In the genomic region with DNA sequence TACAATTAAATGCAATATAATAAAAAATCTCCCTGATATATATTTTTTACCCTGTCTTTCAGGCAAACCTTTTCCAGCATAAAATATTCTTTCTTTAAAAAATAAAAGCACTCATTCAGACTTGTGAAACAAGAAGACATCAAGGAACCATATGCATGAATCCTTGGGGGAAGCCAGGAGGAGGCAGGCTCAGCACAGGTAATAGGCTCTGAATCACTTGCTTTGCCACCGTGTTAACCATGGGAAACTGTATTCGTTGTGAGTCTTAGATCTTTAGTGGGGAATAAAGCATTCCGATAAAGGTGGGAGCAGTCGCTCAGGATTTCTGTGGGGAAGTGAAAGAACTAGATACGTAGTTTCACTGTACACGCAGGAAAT, we compare ENCODE assay signal across 15 cellular contexts. TPM values are rescaled to one million over a fixed set of nuclear protein-coding genes. Genes with fewer than 3 reads are reported as not detected.
A peak's percentile ranks its signal among the peaks of the same experiment; 100 is the strongest.
DNase-seq lines count a peak whose midpoint lies in the region; ATAC-seq and TF ChIP-seq lines count a peak whose summit lies in the region.
"Had no signal": no experiment of that assay in that cellular context is flagged by ENCODE, and none has a peak within 500 bp of the region (broad histone marks: within the 10 kb centered on the region; RNA-seq: fewer than 3 reads in every experiment).

No MANE protein-coding gene starts in this region.

- no peaks in the 10 kb centered on the region for H3K36me3 ChIP-seq in endodermal cell (ENCODE audit: control insufficient read depth, insufficient read depth, low read length)
- H3K36me3 ChIP-seq: transverse colon had no signal

- H3K4me3 ChIP-seq in endodermal cell (ENCODE audit: low read length), result no peak overlapping the region
- H3K4me3 ChIP-seq: transverse colon had no signal

- H3K27me3 Mint-ChIP-seq in endodermal cell (ENCODE audit: insufficient read depth) (no peaks in the 10 kb centered on the region), mesothelial cell of epicardium (ENCODE audit: low read depth) (no peaks in the 10 kb centered on the region)

- H3K4me1 Mint-ChIP-seq in endodermal cell (peaks cover 18% of the 10 kb centered on the region), mesothelial cell of epicardium (peaks cover 31% of the 10 kb centered on the region)
- H3K4me1 Mint-ChIP-seq: naive thymus-derived CD8-positive, alpha-beta T cell had no signal

- no peak overlapping the region for H3K27ac ChIP-seq in endodermal cell (ENCODE audit: low read depth, low read length)

- WGBS in endodermal cell (ENCODE audit: insufficient coverage in 1 of 2, insufficient read length in 1 of 2), 2 experiments, result 60 to 67% methylated on average over 5 to 6 of the region's 6 CpGs

- TF ChIP-seq CTCF in endodermal cell (conservative IDR thresholded peaks at IDR 0.05), result peak; percentile 38
- TF ChIP-seq CTCF in mesothelial cell of epicardium (IDR thresholded peaks at IDR 0.05; ENCODE audit: unreplicated experiment), result no peak

- H3K27me3 ChIP-seq in endodermal cell (ENCODE audit: control insufficient read depth, insufficient read depth, low read length, poor library complexity, severe bottlenecking), result no peaks in the 10 kb centered on the region
- H3K27me3 ChIP-seq: transverse colon had no signal

- peaks cover 4% of the 10 kb centered on the region for H3K9me3 ChIP-seq in endodermal cell (ENCODE audit: control insufficient read depth, low read length)
- H3K9me3 ChIP-seq: transverse colon had no signal

- H3K4me1 ChIP-seq in endodermal cell (ENCODE audit: control insufficient read depth, insufficient read depth, low read length), result no peaks in the 10 kb centered on the region

- H3K9me3 Mint-ChIP-seq in endodermal cell (peaks cover 2% of the 10 kb centered on the region), mesothelial cell of epicardium (peaks cover 6% of the 10 kb centered on the region)
- H3K9me3 Mint-ChIP-seq: effector memory CD8-positive, alpha-beta T cell had no signal

- H3K4me3 Mint-ChIP-seq in endodermal cell, result no peak overlapping the region
- H3K4me3 Mint-ChIP-seq in mesothelial cell of epicardium, result no peak overlapping the region
- H3K4me3 Mint-ChIP-seq: effector memory CD8-positive, alpha-beta T cell; naive thymus-derived CD8-positive, alpha-beta T cell had no signal

- no peak overlapping the region for H3K9ac ChIP-seq in endodermal cell (ENCODE audit: extremely low read depth, low read length, poor library complexity, severe bottlenecking)

- H3K36me3 Mint-ChIP-seq in endodermal cell (ENCODE audit: low read depth) (no peaks in the 10 kb centered on the region), mesothelial cell of epicardium (peaks cover 11% of the 10 kb centered on the region)
- H3K36me3 Mint-ChIP-seq: naive thymus-derived CD8-positive, alpha-beta T cell had no signal

- H3K27ac Mint-ChIP-seq in endodermal cell (no peak overlapping the region), mesothelial cell of epicardium (peak overlapping the region; percentile 92)
- H3K27ac Mint-ChIP-seq: effector memory CD8-positive, alpha-beta T cell; naive thymus-derived CD8-positive, alpha-beta T cell had no signal

- DNase-seq in A172 (ENCODE audit: low spot score) (peak; percentile 33), MV-4-11 (lab: John Stamatoyannopoulos, UW) (peak; percentile 9), endodermal cell (peak; percentile 62), mesothelial cell of epicardium (ENCODE audit: low spot score in 2 of 2, unreplicated experiment in 2 of 2) (no peak), OCI-M1 (lab: John Stamatoyannopoulos, UW) (no peak)
- no peak for DNase-seq in activated effector memory CD4-positive, alpha-beta T cell treated with anti-CD3 and anti-CD28 coated beads, Interleukin-2, amount 50 U/mL, for 16 hours
- no peak for DNase-seq in stimulated activated CD4-positive, alpha-beta T cell treated with anti-CD3 and anti-CD28 coated beads, Interleukin-4, amount 100 ng/mL, for 1 hour
- DNase-seq: DMS 273 treated with DMSO at 0.1 percent for 48 hours; effector memory CD8-positive, alpha-beta T cell; naive thymus-derived CD8-positive, alpha-beta T cell; NCI-H1436; transverse colon had no signal

- no peak for ATAC-seq in HG03442 (IDR thresholded peaks at IDR 0.05; ENCODE audit: unreplicated experiment)
- ATAC-seq: activated CD4-positive, CD25-positive, alpha-beta regulatory T cell treated with anti-CD3 and anti-CD28 coated beads, Interleukin-2, amount 50 U/mL, for 24 hours; effector memory CD8-positive, alpha-beta T cell; HCT116; naive thymus-derived CD8-positive, alpha-beta T cell had no signal

RNA-seq across cellular contexts. Expression of gene FBN1, which starts 42.4 kb away (rescaled TPM):
- total RNA-seq in A172 (2014; rRNA removed; shearing (Covaris generic)), result 142 and 156 TPM in 2 replicates
- total RNA-seq in endodermal cell, result 1 to 10 TPM; 5.5 to 5.9 TPM
- 13.3 TPM for polyA plus RNA-seq in endodermal cell (2013, experiment 1 of 2)
- polyA plus RNA-seq in endodermal cell (2013, experiment 2 of 2), result 13.1 TPM
- total RNA-seq in mesothelial cell of epicardium, result 60.3 to 67.9 TPM (median 62.6 TPM) in 3 replicates

Comparison
In these comparisons a context has a peak if more than half of its experiments do, and no peak if none do; other contexts are left out.
1. DNase-seq: peak in A172 (single experiment), MV-4-11 (single experiment) and endodermal cell (single experiment); none in mesothelial cell of epicardium (0 of 2), activated effector memory CD4-positive, alpha-beta T cell treated with anti-CD3 and anti-CD28 coated beads, Interleukin-2, amount 50 U/mL, for 16 hours (single experiment), stimulated activated CD4-positive, alpha-beta T cell treated with anti-CD3 and anti-CD28 coated beads, Interleukin-4, amount 100 ng/mL, for 1 hour (single experiment) and OCI-M1 (single experiment).